In the genomic region with DNA sequence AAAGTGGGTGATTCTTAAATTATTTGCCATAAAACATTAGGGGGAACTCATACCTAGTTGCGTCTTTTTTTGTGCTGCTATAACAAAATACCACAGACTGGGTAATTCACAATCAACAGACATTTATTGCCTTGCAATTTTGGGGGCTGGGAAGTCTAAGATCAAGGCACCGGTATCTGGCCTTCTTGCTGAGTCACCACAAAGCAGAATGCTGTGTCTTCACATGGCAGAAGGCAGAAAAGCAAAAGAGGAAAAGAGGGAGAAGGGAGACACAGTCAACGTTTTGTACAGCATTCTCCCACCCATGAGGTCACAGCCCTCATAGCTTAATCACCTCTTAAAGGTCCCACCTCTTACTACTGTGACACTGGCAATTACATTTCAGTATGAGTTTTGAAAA, we compare ENCODE assay signal across 25 cellular contexts.
"Had no signal": no experiment of that assay in that cellular context is flagged by ENCODE, and none has a peak within 500 bp of the region (broad histone marks: within the 10 kb centered on the region; RNA-seq: fewer than 3 reads in every experiment).

No MANE protein-coding gene starts in this region.

- H3K27me3 Mint-ChIP-seq: activated CD4-positive, alpha-beta T cell treated with anti-CD3 and anti-CD28 coated beads for 36 hours; activated CD8-positive, alpha-beta T cell treated with anti-CD3 and anti-CD28 coated beads for 36 hours; activated naive CD4-positive, alpha-beta T cell treated with anti-CD3 and anti-CD28 coated beads, Interleukin-2, amount 10 ng/mL, durations not matched to agents 7 days and 5 days; activated naive CD8-positive, alpha-beta T cell treated with anti-CD3 and anti-CD28 coated beads for 36 hours had no signal

- H3K27ac Mint-ChIP-seq: activated CD4-positive, alpha-beta T cell treated with anti-CD3 and anti-CD28 coated beads for 36 hours; activated CD8-positive, alpha-beta T cell treated with anti-CD3 and anti-CD28 coated beads for 36 hours; activated naive CD4-positive, alpha-beta T cell treated with anti-CD3 and anti-CD28 coated beads, Interleukin-2, amount 10 ng/mL, durations not matched to agents 7 days and 5 days; activated naive CD8-positive, alpha-beta T cell treated with anti-CD3 and anti-CD28 coated beads for 36 hours; activated T-cell treated with anti-CD3 and anti-CD28 coated beads, Interleukin-2, amount 50 U/mL, for 72 hours; activated T-helper 2 cell treated with anti-CD3 and anti-CD28 coated beads, Interferon-gamma antibody, Interleukin-2, Interleukin-4, amounts not matched to agents 10 μg/mL and 5 μg/mL and 100 μg/mL, durations not matched to agents 14 hours and 24 hours and 36 hours had no signal

- H3K27ac ChIP-seq: brain microvascular endothelial cell, cardiac muscle cell, KMS-11, WERI-Rb-1 had no signal

- H3K36me3 ChIP-seq: brain microvascular endothelial cell, cardiac muscle cell, WERI-Rb-1 had no signal

- H3K4me3 Mint-ChIP-seq: activated CD4-positive, alpha-beta T cell treated with anti-CD3 and anti-CD28 coated beads for 36 hours; activated CD8-positive, alpha-beta T cell treated with anti-CD3 and anti-CD28 coated beads for 36 hours; activated naive CD4-positive, alpha-beta T cell treated with anti-CD3 and anti-CD28 coated beads, Interleukin-2, amount 10 ng/mL, durations not matched to agents 7 days and 5 days; activated naive CD8-positive, alpha-beta T cell treated with anti-CD3 and anti-CD28 coated beads for 36 hours; activated T-cell treated with anti-CD3 and anti-CD28 coated beads, Interleukin-2, amount 50 U/mL, for 72 hours had no signal

- H3K4me1 Mint-ChIP-seq: activated CD4-positive, alpha-beta T cell treated with anti-CD3 and anti-CD28 coated beads for 36 hours; activated naive CD4-positive, alpha-beta T cell treated with anti-CD3 and anti-CD28 coated beads, Interleukin-2, amount 10 ng/mL, durations not matched to agents 7 days and 5 days; activated naive CD8-positive, alpha-beta T cell treated with anti-CD3 and anti-CD28 coated beads for 36 hours had no signal

- H3K4me3 ChIP-seq: cardiac muscle cell had no signal

- H3K9me3 Mint-ChIP-seq: activated CD8-positive, alpha-beta T cell treated with anti-CD3 and anti-CD28 coated beads for 36 hours; activated naive CD4-positive, alpha-beta T cell treated with anti-CD3 and anti-CD28 coated beads, Interleukin-2, amount 10 ng/mL, durations not matched to agents 7 days and 5 days; activated naive CD8-positive, alpha-beta T cell treated with anti-CD3 and anti-CD28 coated beads for 36 hours; activated T-cell treated with anti-CD3 and anti-CD28 coated beads, Interleukin-2, amount 50 U/mL, for 72 hours; activated T-helper 2 cell treated with anti-CD3 and anti-CD28 coated beads, Interferon-gamma antibody, Interleukin-2, Interleukin-4, amounts not matched to agents 10 μg/mL and 5 μg/mL and 100 μg/mL, durations not matched to agents 14 hours and 24 hours and 36 hours had no signal

- DNase-seq: activated CD4-positive, alpha-beta T cell treated with anti-CD3 and anti-CD28 coated beads for 36 hours; activated CD4-positive, alpha-beta T cell treated with anti-CD3 and anti-CD28 coated beads, Interleukin-2, amount 50 U/mL, for 1 hour; activated CD8-positive, alpha-beta memory T cell treated with anti-CD3 and anti-CD28 coated beads, Interleukin-2, amount 50 U/mL, for 4 hours; activated CD8-positive, alpha-beta T cell treated with anti-CD3 and anti-CD28 coated beads for 36 hours; activated gamma-delta T cell treated with Interleukin-2 at 50 U/mL for 16 hours; activated naive CD4-positive, alpha-beta T cell treated with anti-CD3 and anti-CD28 coated beads, Interleukin-2, amount 10 ng/mL, durations not matched to agents 7 days and 5 days; activated naive CD8-positive, alpha-beta T cell treated with anti-CD3 and anti-CD28 coated beads for 36 hours; activated T-cell treated with anti-CD3 and anti-CD28 coated beads, Interleukin-2, amount 50 U/mL, for 72 hours; brain microvascular endothelial cell; MM.1S; NCI-H1092; NCI-H1417; NCI-H1930; NCI-H2107; NCI-H2171 treated with DMSO at 0.1 percent for 48 hours; NCI-H345; NCI-H510A; NCI-H69; NK-92 treated with Interleukin-12 subunit alpha and Interleukin-12 subunit beta, amount 100 ng/mL, for 24 hours; SIG-M5; T-helper 1 cell; WERI-Rb-1 had no signal

- H3K9ac ChIP-seq: KMS-11 had no signal

- H3K36me3 Mint-ChIP-seq: activated naive CD4-positive, alpha-beta T cell treated with anti-CD3 and anti-CD28 coated beads, Interleukin-2, amount 10 ng/mL, durations not matched to agents 7 days and 5 days; activated naive CD8-positive, alpha-beta T cell treated with anti-CD3 and anti-CD28 coated beads for 36 hours had no signal

- H3K4me2 ChIP-seq: KMS-11 had no signal

- H3K27me3 ChIP-seq: brain microvascular endothelial cell, cardiac muscle cell had no signal
